29 cellular contexts compared by ENCODE assay signal in genomic region chr20:62828551-62829230, GRCh38. TPM values are rescaled to one million over a fixed set of nuclear protein-coding genes. Genes with fewer than 3 reads are reported as not detected.
"Had no signal": no experiment of that assay in that cellular context is flagged by ENCODE, and none has a peak within 500 bp of the region (broad histone marks: within the 10 kb centered on the region; RNA-seq: fewer than 3 reads in every experiment).

No MANE protein-coding gene starts in this region.

- FAIRE-seq: astrocyte, TTC549 had no signal

- H3K79me2 ChIP-seq: parathyroid adenoma had no signal

- H3K27ac Mint-ChIP-seq: activated CD4-positive, alpha-beta memory T cell treated with anti-CD3 and anti-CD28 coated beads for 36 hours; activated T-helper 1 cell treated with anti-CD3 and anti-CD28 coated beads, Interleukin-12 subunit alpha, Interleukin-12 subunit beta, Interleukin-2, Interleukin-4 antibody, amounts not matched to agents 30 ng/mL and 10 ng/mL and 1 ng/mL, durations not matched to agents 14 hours and 24 hours and 36 hours; effector memory CD8-positive, alpha-beta T cell; nephron progenitor cell; T-helper 1 cell treated with Interleukin-12 subunit alpha and Interleukin-12 subunit beta and Interleukin-4 antibody, amounts not matched to agents 30 μg/mL and 1 μg/mL, for 36 hours had no signal

- H3K27me3 ChIP-seq: brain microvascular endothelial cell, foreskin keratinocyte, heart right ventricle, left lung, right lobe of liver, testis, transverse colon had no signal

- ATAC-seq: activated CD4-positive, CD25-positive, alpha-beta regulatory T cell treated with anti-CD3 and anti-CD28 coated beads, Interleukin-2, amount 50 U/mL, for 24 hours; effector memory CD8-positive, alpha-beta T cell; esophagus mucosa; foreskin keratinocyte; heart right ventricle; left lung; right lobe of liver; stimulated activated naive CD8-positive, alpha-beta T cell treated with anti-CD3 and anti-CD28 coated beads, Interleukin-15, Interleukin-2, amounts not matched to agents 100 U/mL and 50 U/mL, for 24 hours had no signal

- H3K36me3 Mint-ChIP-seq: activated CD4-positive, alpha-beta memory T cell treated with anti-CD3 and anti-CD28 coated beads for 36 hours had no signal

- H2AFZ ChIP-seq: parathyroid adenoma had no signal

- H3K27me3 Mint-ChIP-seq: activated CD4-positive, alpha-beta memory T cell treated with anti-CD3 and anti-CD28 coated beads for 36 hours; effector memory CD8-positive, alpha-beta T cell had no signal

- DNase-seq: activated CD4-positive, alpha-beta memory T cell treated with anti-CD3 and anti-CD28 coated beads for 36 hours; activated CD4-positive, alpha-beta T cell treated with anti-CD3 and anti-CD28 coated beads for 48 hours; activated CD8-positive, alpha-beta memory T cell treated with anti-CD3 and anti-CD28 coated beads, Interleukin-2, amount 50 U/mL, for 4 hours; activated gamma-delta T cell; activated naive CD4-positive, alpha-beta T cell treated with anti-CD3 and anti-CD28 coated beads, Interleukin-2, amount 50 U/mL, for 16 hours; activated T-cell treated with anti-CD3 and anti-CD28 coated beads, Interleukin-2, amount 50 U/mL, for 1 hour; amniotic stem cell; brain microvascular endothelial cell; cortex of kidney; effector memory CD8-positive, alpha-beta T cell; foreskin keratinocyte; nephron progenitor cell; stimulated activated CD4-positive, alpha-beta T cell treated with anti-CD3 and anti-CD28 coated beads, Interleukin-4, amount 100 ng/mL, for 1 hour; stimulated activated naive CD8-positive, alpha-beta T cell treated with anti-CD3 and anti-CD28 coated beads, Interleukin-15, Interleukin-2, amounts not matched to agents 100 U/mL and 50 U/mL, for 24 hours; T-helper 9 cell; testis; transverse colon; WERI-Rb-1 had no signal

- H3K4me3 ChIP-seq: heart right ventricle, left lung, right lobe of liver, testis, transverse colon had no signal

- H3K9me3 Mint-ChIP-seq: activated CD4-positive, alpha-beta memory T cell treated with anti-CD3 and anti-CD28 coated beads for 36 hours; activated T-helper 1 cell treated with anti-CD3 and anti-CD28 coated beads, Interleukin-12 subunit alpha, Interleukin-12 subunit beta, Interleukin-2, Interleukin-4 antibody, amounts not matched to agents 30 ng/mL and 10 ng/mL and 1 ng/mL, durations not matched to agents 14 hours and 24 hours and 36 hours; effector memory CD8-positive, alpha-beta T cell; nephron progenitor cell; T-helper 1 cell treated with Interleukin-12 subunit alpha and Interleukin-12 subunit beta and Interleukin-4 antibody, amounts not matched to agents 30 μg/mL and 1 μg/mL, for 36 hours had no signal

- H3K4me1 ChIP-seq: foreskin keratinocyte, parathyroid adenoma, testis had no signal

- H3K4me3 Mint-ChIP-seq: activated CD4-positive, alpha-beta memory T cell treated with anti-CD3 and anti-CD28 coated beads for 36 hours; activated T-helper 1 cell treated with anti-CD3 and anti-CD28 coated beads, Interleukin-12 subunit alpha, Interleukin-12 subunit beta, Interleukin-2, Interleukin-4 antibody, amounts not matched to agents 30 ng/mL and 10 ng/mL and 1 ng/mL, durations not matched to agents 14 hours and 24 hours and 36 hours; effector memory CD8-positive, alpha-beta T cell; nephron progenitor cell; T-helper 1 cell treated with Interleukin-12 subunit alpha and Interleukin-12 subunit beta and Interleukin-4 antibody, amounts not matched to agents 30 μg/mL and 1 μg/mL, for 36 hours had no signal

- H3K9me3 ChIP-seq: heart right ventricle, left lung, right lobe of liver, testis, transverse colon had no signal

- H3K27ac ChIP-seq: brain microvascular endothelial cell, foreskin keratinocyte, heart right ventricle, left lung, parathyroid adenoma, right lobe of liver, testis, transverse colon, WERI-Rb-1 had no signal

- H3K9ac ChIP-seq: parathyroid adenoma had no signal

- H3K36me3 ChIP-seq: brain microvascular endothelial cell, heart right ventricle, left lung, right lobe of liver, transverse colon, WERI-Rb-1 had no signal

RNA-seq across cellular contexts. Expression of gene COL9A3, which starts 11.8 kb away (rescaled TPM):
- total RNA-seq: activated CD4-positive, alpha-beta memory T cell treated with anti-CD3 and anti-CD28 coated beads for 36 hours; activated CD8-positive, alpha-beta memory T cell treated with anti-CD3 and anti-CD28 coated beads for 36 hours; activated T-helper 1 cell treated with anti-CD3 and anti-CD28 coated beads, Interleukin-12 subunit alpha, Interleukin-12 subunit beta, Interleukin-2, Interleukin-4 antibody, amounts not matched to agents 30 ng/mL and 10 ng/mL and 1 ng/mL, durations not matched to agents 14 hours and 24 hours and 36 hours had no signal
